3 cellular contexts compared by ENCODE assay signal in the genomic region with DNA sequence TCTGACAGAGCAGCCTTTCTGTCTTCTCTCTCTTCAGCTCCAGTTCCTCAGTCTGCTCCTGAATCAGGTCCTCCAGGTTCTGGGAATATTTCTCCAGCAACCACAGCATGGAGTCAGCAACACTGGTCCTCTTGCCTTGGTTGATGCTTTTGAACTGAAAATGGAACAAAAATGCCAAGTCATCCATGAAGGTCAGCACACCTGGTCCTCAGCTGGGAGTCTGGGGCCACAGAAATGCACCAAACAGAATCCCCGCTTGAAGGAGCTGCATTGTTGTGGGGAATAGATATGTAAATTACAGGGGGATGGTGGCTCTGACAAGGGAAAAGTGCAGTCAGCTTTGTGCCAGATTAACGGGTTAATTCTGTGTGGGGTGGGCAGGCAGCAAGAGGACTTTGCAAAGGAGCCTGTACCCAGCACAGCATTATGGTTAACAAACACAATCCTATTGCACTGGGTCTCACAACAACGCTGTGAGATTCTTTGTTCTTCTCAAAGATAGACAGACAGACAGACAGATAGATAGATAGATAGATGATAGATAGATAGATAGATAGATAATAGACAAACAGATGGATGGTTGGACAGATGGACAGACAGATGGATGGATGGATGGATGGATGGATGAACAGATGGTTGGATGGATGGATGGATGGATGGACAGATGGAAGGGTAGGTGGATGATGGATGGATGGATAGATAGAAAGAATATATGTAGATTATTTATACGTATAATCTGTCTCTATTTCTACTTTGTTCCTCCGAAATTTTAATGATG.
TF ChIP-seq lines count a peak whose summit lies in the region.

No MANE protein-coding gene starts in this region.

TF ChIP-seq in GM23338, 12 proteins besides CTCF, POLR2A, EP300 and RAD21 (continued from another document and continues in another):
- TF ChIP-seq POLR2AphosphoS5 (IDR thresholded peaks at IDR 0.05; ENCODE audit: low read depth), result peak; percentile 35; the same call in 1 of the 2 replicates
- TF ChIP-seq, protein P1, sequence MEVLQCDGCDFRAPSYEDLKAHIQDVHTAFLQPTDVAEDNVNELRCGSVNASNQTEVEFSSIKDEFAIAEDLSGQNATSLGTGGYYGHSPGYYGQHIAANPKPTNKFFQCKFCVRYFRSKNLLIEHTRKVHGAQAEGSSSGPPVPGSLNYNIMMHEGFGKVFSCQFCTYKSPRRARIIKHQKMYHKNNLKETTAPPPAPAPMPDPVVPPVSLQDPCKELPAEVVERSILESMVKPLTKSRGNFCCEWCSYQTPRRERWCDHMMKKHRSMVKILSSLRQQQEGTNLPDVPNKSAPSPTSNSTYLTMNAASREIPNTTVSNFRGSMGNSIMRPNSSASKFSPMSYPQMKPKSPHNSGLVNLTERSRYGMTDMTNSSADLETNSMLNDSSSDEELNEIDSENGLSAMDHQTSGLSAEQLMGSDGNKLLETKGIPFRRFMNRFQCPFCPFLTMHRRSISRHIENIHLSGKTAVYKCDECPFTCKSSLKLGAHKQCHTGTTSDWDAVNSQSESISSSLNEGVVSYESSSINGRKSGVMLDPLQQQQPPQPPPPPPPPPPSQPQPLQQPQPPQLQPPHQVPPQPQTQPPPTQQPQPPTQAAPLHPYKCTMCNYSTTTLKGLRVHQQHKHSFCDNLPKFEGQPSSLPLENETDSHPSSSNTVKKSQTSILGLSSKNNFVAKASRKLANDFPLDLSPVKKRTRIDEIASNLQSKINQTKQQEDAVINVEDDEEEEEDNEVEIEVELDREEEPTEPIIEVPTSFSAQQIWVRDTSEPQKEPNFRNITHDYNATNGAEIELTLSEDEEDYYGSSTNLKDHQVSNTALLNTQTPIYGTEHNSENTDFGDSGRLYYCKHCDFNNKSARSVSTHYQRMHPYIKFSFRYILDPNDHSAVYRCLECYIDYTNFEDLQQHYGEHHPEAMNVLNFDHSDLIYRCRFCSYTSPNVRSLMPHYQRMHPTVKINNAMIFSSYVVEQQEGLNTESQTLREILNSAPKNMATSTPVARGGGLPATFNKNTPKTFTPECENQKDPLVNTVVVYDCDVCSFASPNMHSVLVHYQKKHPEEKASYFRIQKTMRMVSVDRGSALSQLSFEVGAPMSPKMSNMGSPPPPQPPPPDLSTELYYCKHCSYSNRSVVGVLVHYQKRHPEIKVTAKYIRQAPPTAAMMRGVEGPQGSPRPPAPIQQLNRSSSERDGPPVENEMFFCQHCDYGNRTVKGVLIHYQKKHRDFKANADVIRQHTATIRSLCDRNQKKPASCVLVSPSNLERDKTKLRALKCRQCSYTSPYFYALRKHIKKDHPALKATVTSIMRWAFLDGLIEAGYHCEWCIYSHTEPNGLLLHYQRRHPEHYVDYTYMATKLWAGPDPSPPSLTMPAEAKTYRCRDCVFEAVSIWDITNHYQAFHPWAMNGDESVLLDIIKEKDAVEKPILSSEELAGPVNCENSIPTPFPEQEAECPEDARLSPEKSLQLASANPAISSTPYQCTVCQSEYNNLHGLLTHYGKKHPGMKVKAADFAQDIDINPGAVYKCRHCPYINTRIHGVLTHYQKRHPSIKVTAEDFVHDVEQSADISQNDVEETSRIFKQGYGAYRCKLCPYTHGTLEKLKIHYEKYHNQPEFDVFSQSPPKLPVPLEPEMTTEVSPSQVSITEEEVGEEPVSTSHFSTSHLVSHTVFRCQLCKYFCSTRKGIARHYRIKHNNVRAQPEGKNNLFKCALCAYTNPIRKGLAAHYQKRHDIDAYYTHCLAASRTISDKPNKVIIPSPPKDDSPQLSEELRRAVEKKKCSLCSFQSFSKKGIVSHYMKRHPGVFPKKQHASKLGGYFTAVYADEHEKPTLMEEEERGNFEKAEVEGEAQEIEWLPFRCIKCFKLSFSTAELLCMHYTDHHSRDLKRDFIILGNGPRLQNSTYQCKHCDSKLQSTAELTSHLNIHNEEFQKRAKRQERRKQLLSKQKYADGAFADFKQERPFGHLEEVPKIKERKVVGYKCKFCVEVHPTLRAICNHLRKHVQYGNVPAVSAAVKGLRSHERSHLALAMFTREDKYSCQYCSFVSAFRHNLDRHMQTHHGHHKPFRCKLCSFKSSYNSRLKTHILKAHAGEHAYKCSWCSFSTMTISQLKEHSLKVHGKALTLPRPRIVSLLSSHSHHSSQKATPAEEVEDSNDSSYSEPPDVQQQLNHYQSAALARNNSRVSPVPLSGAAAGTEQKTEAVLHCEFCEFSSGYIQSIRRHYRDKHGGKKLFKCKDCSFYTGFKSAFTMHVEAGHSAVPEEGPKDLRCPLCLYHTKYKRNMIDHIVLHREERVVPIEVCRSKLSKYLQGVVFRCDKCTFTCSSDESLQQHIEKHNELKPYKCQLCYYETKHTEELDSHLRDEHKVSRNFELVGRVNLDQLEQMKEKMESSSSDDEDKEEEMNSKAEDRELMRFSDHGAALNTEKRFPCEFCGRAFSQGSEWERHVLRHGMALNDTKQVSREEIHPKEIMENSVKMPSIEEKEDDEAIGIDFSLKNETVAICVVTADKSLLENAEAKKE (CRISPR knock-in tag; IDR thresholded peaks at IDR 0.05), result peak; percentile 84

TF ChIP-seq in IMR-90, 13 proteins besides CTCF, POLR2A, EP300 and RAD21:
- TF ChIP-seq NFE2L2 (IDR thresholded peaks at IDR 0.05; ENCODE audit: low read depth, low read length), result peak; percentile 77
- no peak for TF ChIP-seq CHD1 (IDR thresholded peaks at IDR 0.05; ENCODE audit: low read depth, low read length)

TF ChIP-seq in WTC11, 78 proteins besides CTCF, POLR2A, EP300 and RAD21 (continues in another document):
- TF ChIP-seq, protein P2, sequence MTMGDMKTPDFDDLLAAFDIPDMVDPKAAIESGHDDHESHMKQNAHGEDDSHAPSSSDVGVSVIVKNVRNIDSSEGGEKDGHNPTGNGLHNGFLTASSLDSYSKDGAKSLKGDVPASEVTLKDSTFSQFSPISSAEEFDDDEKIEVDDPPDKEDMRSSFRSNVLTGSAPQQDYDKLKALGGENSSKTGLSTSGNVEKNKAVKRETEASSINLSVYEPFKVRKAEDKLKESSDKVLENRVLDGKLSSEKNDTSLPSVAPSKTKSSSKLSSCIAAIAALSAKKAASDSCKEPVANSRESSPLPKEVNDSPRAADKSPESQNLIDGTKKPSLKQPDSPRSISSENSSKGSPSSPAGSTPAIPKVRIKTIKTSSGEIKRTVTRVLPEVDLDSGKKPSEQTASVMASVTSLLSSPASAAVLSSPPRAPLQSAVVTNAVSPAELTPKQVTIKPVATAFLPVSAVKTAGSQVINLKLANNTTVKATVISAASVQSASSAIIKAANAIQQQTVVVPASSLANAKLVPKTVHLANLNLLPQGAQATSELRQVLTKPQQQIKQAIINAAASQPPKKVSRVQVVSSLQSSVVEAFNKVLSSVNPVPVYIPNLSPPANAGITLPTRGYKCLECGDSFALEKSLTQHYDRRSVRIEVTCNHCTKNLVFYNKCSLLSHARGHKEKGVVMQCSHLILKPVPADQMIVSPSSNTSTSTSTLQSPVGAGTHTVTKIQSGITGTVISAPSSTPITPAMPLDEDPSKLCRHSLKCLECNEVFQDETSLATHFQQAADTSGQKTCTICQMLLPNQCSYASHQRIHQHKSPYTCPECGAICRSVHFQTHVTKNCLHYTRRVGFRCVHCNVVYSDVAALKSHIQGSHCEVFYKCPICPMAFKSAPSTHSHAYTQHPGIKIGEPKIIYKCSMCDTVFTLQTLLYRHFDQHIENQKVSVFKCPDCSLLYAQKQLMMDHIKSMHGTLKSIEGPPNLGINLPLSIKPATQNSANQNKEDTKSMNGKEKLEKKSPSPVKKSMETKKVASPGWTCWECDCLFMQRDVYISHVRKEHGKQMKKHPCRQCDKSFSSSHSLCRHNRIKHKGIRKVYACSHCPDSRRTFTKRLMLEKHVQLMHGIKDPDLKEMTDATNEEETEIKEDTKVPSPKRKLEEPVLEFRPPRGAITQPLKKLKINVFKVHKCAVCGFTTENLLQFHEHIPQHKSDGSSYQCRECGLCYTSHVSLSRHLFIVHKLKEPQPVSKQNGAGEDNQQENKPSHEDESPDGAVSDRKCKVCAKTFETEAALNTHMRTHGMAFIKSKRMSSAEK (CRISPR knock-in tag; IDR thresholded peaks at IDR 0.05; ENCODE audit: borderline replicate concordance), result 0 out of 2 replicates have a peak, but pooled peaks have one; percentile 67
- TF ChIP-seq NR1H2 (CRISPR knock-in tag; IDR thresholded peaks at IDR 0.05) (no peak), JAZF1 (CRISPR knock-in tag; IDR thresholded peaks at IDR 0.05) (no peak), SP1 (CRISPR knock-in tag; conservative IDR thresholded peaks at IDR 0.05) (0 out of 2 replicates have a peak, but pooled peaks have one; percentile 30), ETV6 (CRISPR knock-in tag; IDR thresholded peaks at IDR 0.05) (peak; percentile 42; the same call in 1 of the 2 replicates), TEAD4 (CRISPR knock-in tag; IDR thresholded peaks at IDR 0.05) (no peak), NFE2L1 (CRISPR knock-in tag; IDR thresholded peaks at IDR 0.05) (peak; percentile 98), ZNF423 (CRISPR knock-in tag; IDR thresholded peaks at IDR 0.05) (peak; percentile 30; the same call in 1 of the 2 replicates)
- TF ChIP-seq, protein P3, sequence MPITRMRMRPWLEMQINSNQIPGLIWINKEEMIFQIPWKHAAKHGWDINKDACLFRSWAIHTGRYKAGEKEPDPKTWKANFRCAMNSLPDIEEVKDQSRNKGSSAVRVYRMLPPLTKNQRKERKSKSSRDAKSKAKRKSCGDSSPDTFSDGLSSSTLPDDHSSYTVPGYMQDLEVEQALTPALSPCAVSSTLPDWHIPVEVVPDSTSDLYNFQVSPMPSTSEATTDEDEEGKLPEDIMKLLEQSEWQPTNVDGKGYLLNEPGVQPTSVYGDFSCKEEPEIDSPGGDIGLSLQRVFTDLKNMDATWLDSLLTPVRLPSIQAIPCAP (CRISPR knock-in tag; IDR thresholded peaks at IDR 0.05), result no peak
- TF ChIP-seq, protein P4, sequence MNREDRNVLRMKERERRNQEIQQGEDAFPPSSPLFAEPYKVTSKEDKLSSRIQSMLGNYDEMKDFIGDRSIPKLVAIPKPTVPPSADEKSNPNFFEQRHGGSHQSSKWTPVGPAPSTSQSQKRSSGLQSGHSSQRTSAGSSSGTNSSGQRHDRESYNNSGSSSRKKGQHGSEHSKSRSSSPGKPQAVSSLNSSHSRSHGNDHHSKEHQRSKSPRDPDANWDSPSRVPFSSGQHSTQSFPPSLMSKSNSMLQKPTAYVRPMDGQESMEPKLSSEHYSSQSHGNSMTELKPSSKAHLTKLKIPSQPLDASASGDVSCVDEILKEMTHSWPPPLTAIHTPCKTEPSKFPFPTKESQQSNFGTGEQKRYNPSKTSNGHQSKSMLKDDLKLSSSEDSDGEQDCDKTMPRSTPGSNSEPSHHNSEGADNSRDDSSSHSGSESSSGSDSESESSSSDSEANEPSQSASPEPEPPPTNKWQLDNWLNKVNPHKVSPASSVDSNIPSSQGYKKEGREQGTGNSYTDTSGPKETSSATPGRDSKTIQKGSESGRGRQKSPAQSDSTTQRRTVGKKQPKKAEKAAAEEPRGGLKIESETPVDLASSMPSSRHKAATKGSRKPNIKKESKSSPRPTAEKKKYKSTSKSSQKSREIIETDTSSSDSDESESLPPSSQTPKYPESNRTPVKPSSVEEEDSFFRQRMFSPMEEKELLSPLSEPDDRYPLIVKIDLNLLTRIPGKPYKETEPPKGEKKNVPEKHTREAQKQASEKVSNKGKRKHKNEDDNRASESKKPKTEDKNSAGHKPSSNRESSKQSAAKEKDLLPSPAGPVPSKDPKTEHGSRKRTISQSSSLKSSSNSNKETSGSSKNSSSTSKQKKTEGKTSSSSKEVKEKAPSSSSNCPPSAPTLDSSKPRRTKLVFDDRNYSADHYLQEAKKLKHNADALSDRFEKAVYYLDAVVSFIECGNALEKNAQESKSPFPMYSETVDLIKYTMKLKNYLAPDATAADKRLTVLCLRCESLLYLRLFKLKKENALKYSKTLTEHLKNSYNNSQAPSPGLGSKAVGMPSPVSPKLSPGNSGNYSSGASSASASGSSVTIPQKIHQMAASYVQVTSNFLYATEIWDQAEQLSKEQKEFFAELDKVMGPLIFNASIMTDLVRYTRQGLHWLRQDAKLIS (CRISPR knock-in tag; IDR thresholded peaks at IDR 0.05; ENCODE audit: borderline replicate concordance), result no peak
- TF ChIP-seq, protein P5, sequence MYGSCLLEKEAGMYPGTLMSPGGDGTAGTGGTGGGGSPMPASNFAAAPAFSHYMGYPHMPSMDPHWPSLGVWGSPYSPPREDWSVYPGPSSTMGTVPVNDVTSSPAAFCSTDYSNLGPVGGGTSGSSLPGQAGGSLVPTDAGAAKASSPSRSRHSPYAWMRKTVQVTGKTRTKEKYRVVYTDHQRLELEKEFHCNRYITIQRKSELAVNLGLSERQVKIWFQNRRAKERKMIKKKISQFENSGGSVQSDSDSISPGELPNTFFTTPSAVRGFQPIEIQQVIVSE (CRISPR knock-in tag; IDR thresholded peaks at IDR 0.05; ENCODE audit: borderline replicate concordance), result no peak
- TF ChIP-seq, protein P6, sequence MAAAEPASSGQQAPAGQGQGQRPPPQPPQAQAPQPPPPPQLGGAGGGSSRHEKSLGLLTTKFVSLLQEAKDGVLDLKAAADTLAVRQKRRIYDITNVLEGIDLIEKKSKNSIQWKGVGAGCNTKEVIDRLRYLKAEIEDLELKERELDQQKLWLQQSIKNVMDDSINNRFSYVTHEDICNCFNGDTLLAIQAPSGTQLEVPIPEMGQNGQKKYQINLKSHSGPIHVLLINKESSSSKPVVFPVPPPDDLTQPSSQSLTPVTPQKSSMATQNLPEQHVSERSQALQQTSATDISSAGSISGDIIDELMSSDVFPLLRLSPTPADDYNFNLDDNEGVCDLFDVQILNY (CRISPR knock-in tag; IDR thresholded peaks at IDR 0.05), result no peak
- TF ChIP-seq, protein P7, sequence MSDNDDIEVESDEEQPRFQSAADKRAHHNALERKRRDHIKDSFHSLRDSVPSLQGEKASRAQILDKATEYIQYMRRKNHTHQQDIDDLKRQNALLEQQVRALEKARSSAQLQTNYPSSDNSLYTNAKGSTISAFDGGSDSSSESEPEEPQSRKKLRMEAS (CRISPR knock-in tag; IDR thresholded peaks at IDR 0.05), result 0 out of 2 replicates have a peak, but pooled peaks have one; percentile 39
- TF ChIP-seq, protein P8, sequence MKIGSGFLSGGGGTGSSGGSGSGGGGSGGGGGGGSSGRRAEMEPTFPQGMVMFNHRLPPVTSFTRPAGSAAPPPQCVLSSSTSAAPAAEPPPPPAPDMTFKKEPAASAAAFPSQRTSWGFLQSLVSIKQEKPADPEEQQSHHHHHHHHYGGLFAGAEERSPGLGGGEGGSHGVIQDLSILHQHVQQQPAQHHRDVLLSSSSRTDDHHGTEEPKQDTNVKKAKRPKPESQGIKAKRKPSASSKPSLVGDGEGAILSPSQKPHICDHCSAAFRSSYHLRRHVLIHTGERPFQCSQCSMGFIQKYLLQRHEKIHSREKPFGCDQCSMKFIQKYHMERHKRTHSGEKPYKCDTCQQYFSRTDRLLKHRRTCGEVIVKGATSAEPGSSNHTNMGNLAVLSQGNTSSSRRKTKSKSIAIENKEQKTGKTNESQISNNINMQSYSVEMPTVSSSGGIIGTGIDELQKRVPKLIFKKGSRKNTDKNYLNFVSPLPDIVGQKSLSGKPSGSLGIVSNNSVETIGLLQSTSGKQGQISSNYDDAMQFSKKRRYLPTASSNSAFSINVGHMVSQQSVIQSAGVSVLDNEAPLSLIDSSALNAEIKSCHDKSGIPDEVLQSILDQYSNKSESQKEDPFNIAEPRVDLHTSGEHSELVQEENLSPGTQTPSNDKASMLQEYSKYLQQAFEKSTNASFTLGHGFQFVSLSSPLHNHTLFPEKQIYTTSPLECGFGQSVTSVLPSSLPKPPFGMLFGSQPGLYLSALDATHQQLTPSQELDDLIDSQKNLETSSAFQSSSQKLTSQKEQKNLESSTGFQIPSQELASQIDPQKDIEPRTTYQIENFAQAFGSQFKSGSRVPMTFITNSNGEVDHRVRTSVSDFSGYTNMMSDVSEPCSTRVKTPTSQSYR (CRISPR knock-in tag; IDR thresholded peaks at IDR 0.05), result peak; percentile 81
- TF ChIP-seq, protein P9, sequence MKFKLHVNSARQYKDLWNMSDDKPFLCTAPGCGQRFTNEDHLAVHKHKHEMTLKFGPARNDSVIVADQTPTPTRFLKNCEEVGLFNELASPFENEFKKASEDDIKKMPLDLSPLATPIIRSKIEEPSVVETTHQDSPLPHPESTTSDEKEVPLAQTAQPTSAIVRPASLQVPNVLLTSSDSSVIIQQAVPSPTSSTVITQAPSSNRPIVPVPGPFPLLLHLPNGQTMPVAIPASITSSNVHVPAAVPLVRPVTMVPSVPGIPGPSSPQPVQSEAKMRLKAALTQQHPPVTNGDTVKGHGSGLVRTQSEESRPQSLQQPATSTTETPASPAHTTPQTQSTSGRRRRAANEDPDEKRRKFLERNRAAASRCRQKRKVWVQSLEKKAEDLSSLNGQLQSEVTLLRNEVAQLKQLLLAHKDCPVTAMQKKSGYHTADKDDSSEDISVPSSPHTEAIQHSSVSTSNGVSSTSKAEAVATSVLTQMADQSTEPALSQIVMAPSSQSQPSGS (CRISPR knock-in tag; IDR thresholded peaks at IDR 0.05; ENCODE audit: borderline replicate concordance, low read depth), result no peak
